In genomic region chr14:21269252-21270046, GRCh38 we compare ENCODE assay signal across 8 cellular contexts. TPM values are rescaled to one million over a fixed set of nuclear protein-coding genes. Genes with fewer than 3 reads are reported as not detected.
A peak's percentile ranks its signal among the peaks of the same experiment; 100 is the strongest.
DNase-seq lines count a peak whose midpoint lies in the region; ATAC-seq, FAIRE-seq and TF ChIP-seq lines count a peak whose summit lies in the region.

Gene HNRNPC, minus strand, starts transcription at chr14:21269442. Its CDS starts 35,249 bp downstream, at chr14:21234193.

- no peaks in the 10 kb centered on the region for H3K9me3 Mint-ChIP-seq in activated CD4-positive, alpha-beta memory T cell treated with anti-CD3 and anti-CD28 coated beads for 36 hours

- H3K4me2 ChIP-seq in HepG2 (ENCODE audit: low read depth, low read length), result peak within 1 kb of the TSS; percentile 88

- peak; percentile 92 for FAIRE-seq in HepG2 (lab: Jason Lieb, UNC)

- no peaks in the 10 kb centered on the region for H3K9me3 ChIP-seq in HepG2 (ENCODE audit: low read length)

- H3K27ac Mint-ChIP-seq in activated CD4-positive, alpha-beta memory T cell treated with anti-CD3 and anti-CD28 coated beads for 36 hours, result peak within 1 kb of the TSS; percentile 100

- peak within 1 kb of the TSS; percentile 93 for H2AFZ ChIP-seq in HepG2 (ENCODE audit: low read length)

- H3K27me3 Mint-ChIP-seq in activated CD4-positive, alpha-beta memory T cell treated with anti-CD3 and anti-CD28 coated beads for 36 hours, result no peaks in the 10 kb centered on the region

- in situ Hi-C loops in HepG2 (cut with HindIII; ENCODE audit: extremely low pct_ligation_motif_present, low pct_unique_long_range_greater_than_20kb), result no loop called here

- intact Hi-C loops in activated CD4-positive, alpha-beta memory T cell treated with anti-CD3 and anti-CD28 coated beads for 36 hours (cut with micrococcal nuclease), result loop anchor here (1.0 to 10.0 kb wide), 10 partner anchors 39 to 1288 kb away; partner anchors contain the start of genes CHD8, METTL3, PIP4P1 and SUPT16H
- intact Hi-C loops in HepG2 (cut with micrococcal nuclease; ENCODE audit: unreplicated experiment), result loop anchor here (1.0 to 2.0 kb wide), 2 partner anchors 39 to 208 kb away; partner anchors contain the start of gene TOX4

- POLR2A ChIA-PET in activated CD4-positive, alpha-beta memory T cell treated with anti-CD3 and anti-CD28 coated beads for 36 hours (lab: Charles Lee), result interaction anchor here (0.5 to 5.1 kb wide), 4 partner anchors 13 to 485 kb away, joined by 3 to 57 read pairs (median 4); partner anchors contain the start of gene SUPT16H
- POLR2A ChIA-PET in HepG2 (lab: Yijun Ruan, JAX), result interaction anchor here (0.6 to 6.0 kb wide), 4 partner anchors 9 to 32 kb away, joined by 3 to 68 read pairs (median 4); no protein-coding TSS in a partner anchor

- peak within 1 kb of the TSS; percentile 100 for H3K4me3 Mint-ChIP-seq in activated CD4-positive, alpha-beta memory T cell treated with anti-CD3 and anti-CD28 coated beads for 36 hours

- BruUV-seq in HepG2 (replicated peaks; lab: Mats Ljungman, UMichigan), result no TSS peak

- H4K20me1 ChIP-seq in HepG2 (ENCODE audit: insufficient read depth, low read length), result peaks cover 47% of the 10 kb centered on the region

- peak within 1 kb of the TSS; percentile 100 for H3K9ac ChIP-seq in HepG2 (ENCODE audit: insufficient read depth, low read depth, low read length)

- WGBS in HepG2 (ENCODE audit: low lambda C conversion rate), result 1% methylated on average over 49 of the region's 49 CpGs

- peaks cover 4 to 26% of the 10 kb centered on the region in 2 experiments for H3K36me3 ChIP-seq in HepG2 (replicated peaks in 1 of 2; ENCODE audit: control insufficient read depth in 1 of 2, insufficient read depth in 2 of 2, low read length in 2 of 2)

- H3K27ac ChIP-seq in HepG2 (ENCODE audit: extremely low read length, insufficient read depth, low read length), result peak within 1 kb of the TSS; percentile 92

- peaks cover 48% of the 10 kb centered on the region for H3K36me3 Mint-ChIP-seq in activated CD4-positive, alpha-beta memory T cell treated with anti-CD3 and anti-CD28 coated beads for 36 hours

- TF ChIP-seq RAD21 in HepG2 (CRISPR knock-in tag; IDR thresholded peaks at IDR 0.05), result peak; percentile 42; the same call in 1 of the 2 replicates

- no peak for TF ChIP-seq CTCF in HepG2 (CRISPR knock-in tag; IDR thresholded peaks at IDR 0.05)

- H3K79me2 ChIP-seq in HepG2 (ENCODE audit: insufficient read depth, low read length), result peaks cover 52% of the 10 kb centered on the region

- peaks cover 24% of the 10 kb centered on the region for H3K4me1 Mint-ChIP-seq in activated CD4-positive, alpha-beta memory T cell treated with anti-CD3 and anti-CD28 coated beads for 36 hours (ENCODE audit: low read depth)

- peak within 1 kb of the TSS; percentile 86 to 98 (median 90) for H3K4me3 ChIP-seq in HepG2 (replicated peaks in 1 of 3; ENCODE audit: insufficient read depth in 1 of 3, low read depth in 2 of 3, low read length in 3 of 3)

- peak; percentile 99 for TF ChIP-seq POLR2A in HepG2 (IDR thresholded peaks at IDR 0.05; ENCODE audit: insufficient read depth in 1 of 2, low read depth in 2 of 2, low read length in 2 of 2)

- H3K4me1 ChIP-seq in HepG2 (ENCODE audit: insufficient read depth, low read length), result peaks cover 32% of the 10 kb centered on the region

- peaks cover 0 to 5% of the 10 kb centered on the region in 2 experiments; a peak in 2 of 5 replicates for H3K27me3 ChIP-seq in HepG2 (ENCODE audit: control insufficient read depth in 1 of 2, insufficient read depth in 2 of 2, low read length in 2 of 2)

- TF ChIP-seq EP300 in HepG2 (IDR thresholded peaks at IDR 0.05; ENCODE audit: low read depth in 2 of 2, low read length in 2 of 2) (peak; percentile 31 to 58; a peak in 2 of 4 replicates), HepG2 (CRISPR knock-in tag; IDR thresholded peaks at IDR 0.05; ENCODE audit: borderline replicate concordance) (0 out of 2 replicates have a peak, but pooled peaks have one; percentile 54)

- ATAC-seq in GM19438 (IDR thresholded peaks at IDR 0.05; ENCODE audit: low read depth, unreplicated experiment) (peak; percentile 92), HG03575 (IDR thresholded peaks at IDR 0.05; ENCODE audit: extremely low read depth, insufficient number of reproducible peaks, low FRiP score, unreplicated experiment) (peak; percentile 84), HepG2 (peak; percentile 96)

- DNase-seq in CD1c-positive myeloid dendritic cell (ENCODE audit: extremely low spot score), result peak; percentile 100
- peak; percentile 97 for DNase-seq in NCI-H82 treated with DMSO at 0.1 percent for 48 hours (lab: John Stamatoyannopoulos, UW; ENCODE audit: unreplicated experiment)
- DNase-seq in activated CD4-positive, alpha-beta memory T cell treated with anti-CD3 and anti-CD28 coated beads for 36 hours, result peak; percentile 100
- DNase-seq in dermis microvascular lymphatic vessel endothelial cell (ENCODE audit: low read depth in 2 of 2), result peak; percentile 100
- DNase-seq in HepG2 (ENCODE audit: low spot score), result peak; percentile 100
- peak; percentile 100 for DNase-seq in stimulated activated CD4-positive, alpha-beta T cell treated with anti-CD3 and anti-CD28 coated beads, Interleukin-4, amount 100 ng/mL, for 1 hour

- CTCF ChIA-PET in activated CD4-positive, alpha-beta memory T cell treated with anti-CD3 and anti-CD28 coated beads for 36 hours (lab: Charles Lee), result no interaction called here
- CTCF ChIA-PET in HepG2 (lab: Yijun Ruan, JAX; ENCODE audit: low intra/inter-chr PET ratio, low total read pairs), result no interaction called here

TF ChIP-seq in HepG2, 621 proteins besides CTCF, POLR2A, EP300 and RAD21 (continues in another document):
- TF ChIP-seq ZNF746 (CRISPR knock-in tag; IDR thresholded peaks at IDR 0.05) (no peak), KLF15 (CRISPR knock-in tag; IDR thresholded peaks at IDR 0.05; ENCODE audit: borderline replicate concordance) (peak; percentile 56; the same call in 1 of the 2 replicates), SMYD3 (CRISPR knock-in tag; IDR thresholded peaks at IDR 0.05) (peak; percentile 91; the same call in 1 of the 2 replicates), MBNL3 (CRISPR knock-in tag; conservative IDR thresholded peaks at IDR 0.05) (no peak), FOXK1 (CRISPR knock-in tag; IDR thresholded peaks at IDR 0.05; ENCODE audit: borderline replicate concordance, low read depth) (peak; percentile 71; the same call in 1 of the 2 replicates), STAT6 (CRISPR knock-in tag; IDR thresholded peaks at IDR 0.05; ENCODE audit: borderline replicate concordance) (peak; percentile 78; the same call in 1 of the 2 replicates), HOXA7 (CRISPR knock-in tag; IDR thresholded peaks at IDR 0.05) (no peak)

RNA-seq across cellular contexts. Expression of gene HNRNPC, which starts in this region (rescaled TPM):
- 1,000 to 10,000 TPM; 1,063 to 1,070 TPM for total RNA-seq in activated CD4-positive, alpha-beta memory T cell treated with anti-CD3 and anti-CD28 coated beads for 36 hours
- 479 and 693 TPM in 2 replicates for total RNA-seq in dermis microvascular lymphatic vessel endothelial cell
- total RNA-seq in HepG2 (2016; rRNA removed; fragmentation: Illumina TruSeq; extraction: Trizol), result 1,099 and 1,563 TPM in 2 replicates
- total RNA-seq in HepG2 (2016; cell fraction: cytosol; rRNA removed; fragmentation: Illumina TruSeq; extraction: Trizol; ENCODE audit: low read depth), result 272 and 305 TPM in 2 replicates
- total RNA-seq in HepG2 (2016; cell fraction: insoluble cytoplasmic fraction; rRNA removed; fragmentation: Illumina TruSeq; extraction: Trizol), result 1,110 and 1,631 TPM in 2 replicates
- 374 and 422 TPM in 2 replicates for total RNA-seq in HepG2 (2016; cell fraction: membrane; rRNA removed; fragmentation: Illumina TruSeq; extraction: Trizol)
- total RNA-seq in HepG2 (2016; cell fraction: nucleus; rRNA removed; fragmentation: Illumina TruSeq; extraction: Trizol), result 741 and 752 TPM in 2 replicates
- 577 and 628 TPM in 2 replicates for polyA plus RNA-seq in HepG2 (2011; rRNA removed)
- 344 and 442 TPM in 2 replicates for polyA plus RNA-seq in HepG2 (2011; cell fraction: cytosol; rRNA removed)
- 155 and 197 TPM in 2 replicates for polyA plus RNA-seq in HepG2 (2011; cell fraction: nucleus; rRNA removed)
- 523 and 611 TPM in 2 replicates for polyA plus RNA-seq in HepG2 (2012)
- polyA plus RNA-seq in HepG2 (2016; cell fraction: cytosol; fragmentation: Illumina TruSeq; extraction: Trizol; ENCODE audit: low read depth), result 145 and 154 TPM in 2 replicates
- polyA plus RNA-seq in HepG2 (2016; cell fraction: insoluble cytoplasmic fraction; fragmentation: Illumina TruSeq; extraction: Trizol; ENCODE audit: low read depth), result 1,519 and 1,675 TPM in 2 replicates
- 281 and 312 TPM in 2 replicates for polyA plus RNA-seq in HepG2 (2016; cell fraction: membrane; fragmentation: Illumina TruSeq; extraction: Trizol; ENCODE audit: low read depth)
- polyA plus RNA-seq in HepG2 (2016; cell fraction: nucleus; fragmentation: Illumina TruSeq; extraction: Trizol; ENCODE audit: insufficient read depth, low read depth), result 695 and 708 TPM in 2 replicates
- polyA minus RNA-seq in HepG2 (2011; rRNA and poly(A)+ RNA removed; ENCODE audit: low replicate concordance), result 720 and 1,084 TPM in 2 replicates
- polyA minus RNA-seq in HepG2 (2011; cell fraction: cytosol; rRNA and poly(A)+ RNA removed), result 262 and 282 TPM in 2 replicates
- polyA minus RNA-seq in HepG2 (2011; cell fraction: nucleus; rRNA and poly(A)+ RNA removed), result 891 and 939 TPM in 2 replicates

Comparison
In these comparisons a context has a peak if more than half of its experiments do, and no peak if none do; other contexts are left out.
1. Peak in every context shown above with its lines: DNase-seq, ATAC-seq, H3K4me3 ChIP-seq and H3K27ac ChIP-seq.